Comparison of ENCODE assay signal across 1 cellular context in the genomic region with DNA sequence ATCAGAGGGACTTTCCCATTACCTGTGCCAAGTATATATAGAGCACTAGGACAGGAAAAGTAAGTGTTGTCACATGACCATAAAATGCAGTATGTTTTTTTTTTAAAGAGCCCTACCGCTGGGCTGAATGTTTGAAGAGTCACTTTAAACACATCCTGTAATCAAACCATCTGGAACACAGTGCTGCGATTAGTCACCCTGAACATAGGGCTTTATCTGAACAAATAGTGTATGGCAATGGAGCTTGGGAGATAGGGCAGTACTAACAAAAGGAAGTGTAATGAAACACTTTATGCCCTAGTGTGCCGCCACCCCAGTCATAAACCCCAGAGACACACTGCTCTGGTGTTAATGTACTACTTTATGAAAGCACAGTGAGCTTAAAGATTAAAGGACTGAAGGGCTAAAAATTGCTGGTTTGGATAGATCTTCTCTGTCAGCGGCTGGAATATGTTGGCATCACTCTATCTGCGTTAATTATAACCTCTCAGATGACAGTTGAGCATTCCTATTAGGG.
A peak's percentile ranks its signal among the peaks of the same experiment; 100 is the strongest.
TF ChIP-seq lines count a peak whose summit lies in the region.

No MANE protein-coding gene starts in this region.

TF ChIP-seq in HepG2, 621 proteins besides CTCF, POLR2A, EP300 and RAD21 (continued from another document and continues in another):
- TF ChIP-seq, protein P1, sequence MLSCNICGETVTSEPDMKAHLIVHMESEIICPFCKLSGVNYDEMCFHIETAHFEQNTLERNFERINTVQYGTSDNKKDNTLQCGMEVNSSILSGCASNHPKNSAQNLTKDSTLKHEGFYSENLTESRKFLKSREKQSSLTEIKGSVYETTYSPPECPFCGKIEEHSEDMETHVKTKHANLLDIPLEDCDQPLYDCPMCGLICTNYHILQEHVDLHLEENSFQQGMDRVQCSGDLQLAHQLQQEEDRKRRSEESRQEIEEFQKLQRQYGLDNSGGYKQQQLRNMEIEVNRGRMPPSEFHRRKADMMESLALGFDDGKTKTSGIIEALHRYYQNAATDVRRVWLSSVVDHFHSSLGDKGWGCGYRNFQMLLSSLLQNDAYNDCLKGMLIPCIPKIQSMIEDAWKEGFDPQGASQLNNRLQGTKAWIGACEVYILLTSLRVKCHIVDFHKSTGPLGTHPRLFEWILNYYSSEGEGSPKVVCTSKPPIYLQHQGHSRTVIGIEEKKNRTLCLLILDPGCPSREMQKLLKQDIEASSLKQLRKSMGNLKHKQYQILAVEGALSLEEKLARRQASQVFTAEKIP (CRISPR knock-in tag; IDR thresholded peaks at IDR 0.05; ENCODE audit: borderline replicate concordance): no peak
- TF ChIP-seq, protein P2, sequence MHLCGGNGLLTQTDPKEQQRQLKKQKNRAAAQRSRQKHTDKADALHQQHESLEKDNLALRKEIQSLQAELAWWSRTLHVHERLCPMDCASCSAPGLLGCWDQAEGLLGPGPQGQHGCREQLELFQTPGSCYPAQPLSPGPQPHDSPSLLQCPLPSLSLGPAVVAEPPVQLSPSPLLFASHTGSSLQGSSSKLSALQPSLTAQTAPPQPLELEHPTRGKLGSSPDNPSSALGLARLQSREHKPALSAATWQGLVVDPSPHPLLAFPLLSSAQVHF (CRISPR knock-in tag; IDR thresholded peaks at IDR 0.05): no peak
- TF ChIP-seq DNMT3B (CRISPR knock-in tag; conservative IDR thresholded peaks at IDR 0.05) (no peak; the same call in 1 of the 2 replicates), SOX13 (IDR thresholded peaks at IDR 0.05) (peak; percentile 83), SOX13 (CRISPR knock-in tag; conservative IDR thresholded peaks at IDR 0.05 in 1 of 2, IDR thresholded peaks at IDR 0.05 in 1 of 2) (peak in 1 of 2 experiments; percentile 88; a peak in 2 of 4 replicates), ZNF552 (CRISPR knock-in tag; IDR thresholded peaks at IDR 0.05; ENCODE audit: borderline replicate concordance) (no peak), SPEN (CRISPR knock-in tag; IDR thresholded peaks at IDR 0.05; ENCODE audit: low read depth) (no peak), ZNF451 (CRISPR knock-in tag; IDR thresholded peaks at IDR 0.05) (no peak), RFX3 (CRISPR knock-in tag; IDR thresholded peaks at IDR 0.05) (no peak), ZNF331 (CRISPR knock-in tag; IDR thresholded peaks at IDR 0.05) (peak; percentile 57; the same call in 1 of the 2 replicates), ZNF335 (CRISPR knock-in tag; IDR thresholded peaks at IDR 0.05) (no peak), SAFB2 (CRISPR knock-in tag; IDR thresholded peaks at IDR 0.05; ENCODE audit: borderline replicate concordance, low read depth) (no peak), ARNT2 (CRISPR knock-in tag; IDR thresholded peaks at IDR 0.05; ENCODE audit: low read depth) (0 out of 2 replicates have a peak, but pooled peaks have one; percentile 37), KDM3A (CRISPR knock-in tag; IDR thresholded peaks at IDR 0.05; ENCODE audit: low read depth) (no peak), ZNF572 (CRISPR knock-in tag; IDR thresholded peaks at IDR 0.05) (no peak), HNRNPH1 (optimal IDR thresholded peaks at IDR 0.05; ENCODE audit: low read depth, low read length) (no peak), PRMT3 (CRISPR knock-in tag; IDR thresholded peaks at IDR 0.05; ENCODE audit: borderline replicate concordance, low read depth) (no peak), JUNB (CRISPR knock-in tag; IDR thresholded peaks at IDR 0.05; ENCODE audit: borderline replicate concordance) (no peak; the same call in 1 of the 2 replicates), ZNF124 (CRISPR knock-in tag; IDR thresholded peaks at IDR 0.05) (no peak), ZMYM4 (CRISPR knock-in tag; IDR thresholded peaks at IDR 0.05) (0 out of 2 replicates have a peak, but pooled peaks have one; percentile 15), ZNF788 (CRISPR knock-in tag; IDR thresholded peaks at IDR 0.05; ENCODE audit: borderline replicate concordance) (no peak), ZNF782 (CRISPR knock-in tag; IDR thresholded peaks at IDR 0.05; ENCODE audit: borderline replicate concordance) (no peak), ZFP1 (CRISPR knock-in tag; IDR thresholded peaks at IDR 0.05) (no peak)
- TF ChIP-seq, protein P3, sequence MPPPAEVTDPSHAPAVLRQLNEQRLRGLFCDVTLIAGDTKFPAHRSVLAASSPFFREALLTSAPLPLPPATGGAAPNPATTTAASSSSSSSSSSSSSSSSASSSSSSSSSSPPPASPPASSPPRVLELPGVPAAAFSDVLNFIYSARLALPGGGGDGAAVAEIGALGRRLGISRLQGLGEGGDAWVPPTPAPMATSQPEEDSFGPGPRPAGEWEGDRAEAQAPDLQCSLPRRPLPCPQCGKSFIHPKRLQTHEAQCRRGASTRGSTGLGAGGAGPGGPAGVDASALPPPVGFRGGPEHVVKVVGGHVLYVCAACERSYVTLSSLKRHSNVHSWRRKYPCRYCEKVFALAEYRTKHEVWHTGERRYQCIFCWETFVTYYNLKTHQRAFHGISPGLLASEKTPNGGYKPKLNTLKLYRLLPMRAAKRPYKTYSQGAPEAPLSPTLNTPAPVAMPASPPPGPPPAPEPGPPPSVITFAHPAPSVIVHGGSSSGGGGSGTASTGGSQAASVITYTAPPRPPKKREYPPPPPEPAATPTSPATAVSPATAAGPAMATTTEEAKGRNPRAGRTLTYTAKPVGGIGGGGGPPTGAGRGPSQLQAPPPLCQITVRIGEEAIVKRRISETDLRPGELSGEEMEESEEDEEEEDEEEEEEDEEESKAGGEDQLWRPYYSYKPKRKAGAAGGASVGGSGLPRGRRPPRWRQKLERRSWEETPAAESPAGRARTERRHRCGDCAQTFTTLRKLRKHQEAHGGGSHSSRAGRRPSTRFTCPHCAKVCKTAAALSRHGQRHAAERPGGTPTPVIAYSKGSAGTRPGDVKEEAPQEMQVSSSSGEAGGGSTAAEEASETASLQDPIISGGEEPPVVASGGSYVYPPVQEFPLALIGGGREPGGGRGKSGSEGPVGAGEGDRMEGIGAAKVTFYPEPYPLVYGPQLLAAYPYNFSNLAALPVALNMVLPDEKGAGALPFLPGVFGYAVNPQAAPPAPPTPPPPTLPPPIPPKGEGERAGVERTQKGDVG (CRISPR knock-in tag; IDR thresholded peaks at IDR 0.05; ENCODE audit: borderline replicate concordance): no peak
- TF ChIP-seq, protein P4, sequence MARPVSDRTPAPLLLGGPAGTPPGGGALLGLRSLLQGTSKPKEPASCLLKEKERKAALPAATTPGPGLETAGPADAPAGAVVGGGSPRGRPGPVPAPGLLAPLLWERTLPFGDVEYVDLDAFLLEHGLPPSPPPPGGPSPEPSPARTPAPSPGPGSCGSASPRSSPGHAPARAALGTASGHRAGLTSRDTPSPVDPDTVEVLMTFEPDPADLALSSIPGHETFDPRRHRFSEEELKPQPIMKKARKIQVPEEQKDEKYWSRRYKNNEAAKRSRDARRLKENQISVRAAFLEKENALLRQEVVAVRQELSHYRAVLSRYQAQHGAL (CRISPR knock-in tag; IDR thresholded peaks at IDR 0.05; ENCODE audit: not compliant biosample characterization): no peak
- TF ChIP-seq, protein P5, sequence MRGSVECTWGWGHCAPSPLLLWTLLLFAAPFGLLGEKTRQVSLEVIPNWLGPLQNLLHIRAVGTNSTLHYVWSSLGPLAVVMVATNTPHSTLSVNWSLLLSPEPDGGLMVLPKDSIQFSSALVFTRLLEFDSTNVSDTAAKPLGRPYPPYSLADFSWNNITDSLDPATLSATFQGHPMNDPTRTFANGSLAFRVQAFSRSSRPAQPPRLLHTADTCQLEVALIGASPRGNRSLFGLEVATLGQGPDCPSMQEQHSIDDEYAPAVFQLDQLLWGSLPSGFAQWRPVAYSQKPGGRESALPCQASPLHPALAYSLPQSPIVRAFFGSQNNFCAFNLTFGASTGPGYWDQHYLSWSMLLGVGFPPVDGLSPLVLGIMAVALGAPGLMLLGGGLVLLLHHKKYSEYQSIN (CRISPR knock-in tag; IDR thresholded peaks at IDR 0.05; ENCODE audit: borderline replicate concordance): no peak
- TF ChIP-seq, protein P6, sequence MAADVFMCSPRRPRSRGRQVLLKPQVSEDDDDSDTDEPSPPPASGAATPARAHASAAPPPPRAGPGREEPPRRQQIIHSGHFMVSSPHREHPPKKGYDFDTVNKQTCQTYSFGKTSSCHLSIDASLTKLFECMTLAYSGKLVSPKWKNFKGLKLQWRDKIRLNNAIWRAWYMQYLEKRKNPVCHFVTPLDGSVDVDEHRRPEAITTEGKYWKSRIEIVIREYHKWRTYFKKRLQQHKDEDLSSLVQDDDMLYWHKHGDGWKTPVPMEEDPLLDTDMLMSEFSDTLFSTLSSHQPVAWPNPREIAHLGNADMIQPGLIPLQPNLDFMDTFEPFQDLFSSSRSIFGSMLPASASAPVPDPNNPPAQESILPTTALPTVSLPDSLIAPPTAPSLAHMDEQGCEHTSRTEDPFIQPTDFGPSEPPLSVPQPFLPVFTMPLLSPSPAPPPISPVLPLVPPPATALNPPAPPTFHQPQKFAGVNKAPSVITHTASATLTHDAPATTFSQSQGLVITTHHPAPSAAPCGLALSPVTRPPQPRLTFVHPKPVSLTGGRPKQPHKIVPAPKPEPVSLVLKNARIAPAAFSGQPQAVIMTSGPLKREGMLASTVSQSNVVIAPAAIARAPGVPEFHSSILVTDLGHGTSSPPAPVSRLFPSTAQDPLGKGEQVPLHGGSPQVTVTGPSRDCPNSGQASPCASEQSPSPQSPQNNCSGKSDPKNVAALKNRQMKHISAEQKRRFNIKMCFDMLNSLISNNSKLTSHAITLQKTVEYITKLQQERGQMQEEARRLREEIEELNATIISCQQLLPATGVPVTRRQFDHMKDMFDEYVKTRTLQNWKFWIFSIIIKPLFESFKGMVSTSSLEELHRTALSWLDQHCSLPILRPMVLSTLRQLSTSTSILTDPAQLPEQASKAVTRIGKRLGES (CRISPR knock-in tag; IDR thresholded peaks at IDR 0.05; ENCODE audit: borderline replicate concordance): no peak
- TF ChIP-seq, protein P7, sequence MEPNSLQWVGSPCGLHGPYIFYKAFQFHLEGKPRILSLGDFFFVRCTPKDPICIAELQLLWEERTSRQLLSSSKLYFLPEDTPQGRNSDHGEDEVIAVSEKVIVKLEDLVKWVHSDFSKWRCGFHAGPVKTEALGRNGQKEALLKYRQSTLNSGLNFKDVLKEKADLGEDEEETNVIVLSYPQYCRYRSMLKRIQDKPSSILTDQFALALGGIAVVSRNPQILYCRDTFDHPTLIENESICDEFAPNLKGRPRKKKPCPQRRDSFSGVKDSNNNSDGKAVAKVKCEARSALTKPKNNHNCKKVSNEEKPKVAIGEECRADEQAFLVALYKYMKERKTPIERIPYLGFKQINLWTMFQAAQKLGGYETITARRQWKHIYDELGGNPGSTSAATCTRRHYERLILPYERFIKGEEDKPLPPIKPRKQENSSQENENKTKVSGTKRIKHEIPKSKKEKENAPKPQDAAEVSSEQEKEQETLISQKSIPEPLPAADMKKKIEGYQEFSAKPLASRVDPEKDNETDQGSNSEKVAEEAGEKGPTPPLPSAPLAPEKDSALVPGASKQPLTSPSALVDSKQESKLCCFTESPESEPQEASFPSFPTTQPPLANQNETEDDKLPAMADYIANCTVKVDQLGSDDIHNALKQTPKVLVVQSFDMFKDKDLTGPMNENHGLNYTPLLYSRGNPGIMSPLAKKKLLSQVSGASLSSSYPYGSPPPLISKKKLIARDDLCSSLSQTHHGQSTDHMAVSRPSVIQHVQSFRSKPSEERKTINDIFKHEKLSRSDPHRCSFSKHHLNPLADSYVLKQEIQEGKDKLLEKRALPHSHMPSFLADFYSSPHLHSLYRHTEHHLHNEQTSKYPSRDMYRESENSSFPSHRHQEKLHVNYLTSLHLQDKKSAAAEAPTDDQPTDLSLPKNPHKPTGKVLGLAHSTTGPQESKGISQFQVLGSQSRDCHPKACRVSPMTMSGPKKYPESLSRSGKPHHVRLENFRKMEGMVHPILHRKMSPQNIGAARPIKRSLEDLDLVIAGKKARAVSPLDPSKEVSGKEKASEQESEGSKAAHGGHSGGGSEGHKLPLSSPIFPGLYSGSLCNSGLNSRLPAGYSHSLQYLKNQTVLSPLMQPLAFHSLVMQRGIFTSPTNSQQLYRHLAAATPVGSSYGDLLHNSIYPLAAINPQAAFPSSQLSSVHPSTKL (CRISPR knock-in tag; IDR thresholded peaks at IDR 0.05): peak; percentile 87
- TF ChIP-seq, protein P8, sequence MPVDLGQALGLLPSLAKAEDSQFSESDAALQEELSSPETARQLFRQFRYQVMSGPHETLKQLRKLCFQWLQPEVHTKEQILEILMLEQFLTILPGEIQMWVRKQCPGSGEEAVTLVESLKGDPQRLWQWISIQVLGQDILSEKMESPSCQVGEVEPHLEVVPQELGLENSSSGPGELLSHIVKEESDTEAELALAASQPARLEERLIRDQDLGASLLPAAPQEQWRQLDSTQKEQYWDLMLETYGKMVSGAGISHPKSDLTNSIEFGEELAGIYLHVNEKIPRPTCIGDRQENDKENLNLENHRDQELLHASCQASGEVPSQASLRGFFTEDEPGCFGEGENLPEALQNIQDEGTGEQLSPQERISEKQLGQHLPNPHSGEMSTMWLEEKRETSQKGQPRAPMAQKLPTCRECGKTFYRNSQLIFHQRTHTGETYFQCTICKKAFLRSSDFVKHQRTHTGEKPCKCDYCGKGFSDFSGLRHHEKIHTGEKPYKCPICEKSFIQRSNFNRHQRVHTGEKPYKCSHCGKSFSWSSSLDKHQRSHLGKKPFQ (CRISPR knock-in tag; IDR thresholded peaks at IDR 0.05; ENCODE audit: insufficient replicate concordance): no peak
- TF ChIP-seq, protein P9, sequence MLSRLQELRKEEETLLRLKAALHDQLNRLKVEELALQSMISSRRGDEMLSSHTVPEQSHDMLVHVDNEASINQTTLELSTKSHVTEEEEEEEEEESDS (CRISPR knock-in tag; IDR thresholded peaks at IDR 0.05; ENCODE audit: borderline replicate concordance): no peak
- TF ChIP-seq, protein P10, sequence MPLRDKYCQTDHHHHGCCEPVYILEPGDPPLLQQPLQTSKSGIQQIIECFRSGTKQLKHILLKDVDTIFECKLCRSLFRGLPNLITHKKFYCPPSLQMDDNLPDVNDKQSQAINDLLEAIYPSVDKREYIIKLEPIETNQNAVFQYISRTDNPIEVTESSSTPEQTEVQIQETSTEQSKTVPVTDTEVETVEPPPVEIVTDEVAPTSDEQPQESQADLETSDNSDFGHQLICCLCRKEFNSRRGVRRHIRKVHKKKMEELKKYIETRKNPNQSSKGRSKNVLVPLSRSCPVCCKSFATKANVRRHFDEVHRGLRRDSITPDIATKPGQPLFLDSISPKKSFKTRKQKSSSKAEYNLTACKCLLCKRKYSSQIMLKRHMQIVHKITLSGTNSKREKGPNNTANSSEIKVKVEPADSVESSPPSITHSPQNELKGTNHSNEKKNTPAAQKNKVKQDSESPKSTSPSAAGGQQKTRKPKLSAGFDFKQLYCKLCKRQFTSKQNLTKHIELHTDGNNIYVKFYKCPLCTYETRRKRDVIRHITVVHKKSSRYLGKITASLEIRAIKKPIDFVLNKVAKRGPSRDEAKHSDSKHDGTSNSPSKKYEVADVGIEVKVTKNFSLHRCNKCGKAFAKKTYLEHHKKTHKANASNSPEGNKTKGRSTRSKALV (CRISPR knock-in tag; IDR thresholded peaks at IDR 0.05): no peak
- TF ChIP-seq, protein P11, sequence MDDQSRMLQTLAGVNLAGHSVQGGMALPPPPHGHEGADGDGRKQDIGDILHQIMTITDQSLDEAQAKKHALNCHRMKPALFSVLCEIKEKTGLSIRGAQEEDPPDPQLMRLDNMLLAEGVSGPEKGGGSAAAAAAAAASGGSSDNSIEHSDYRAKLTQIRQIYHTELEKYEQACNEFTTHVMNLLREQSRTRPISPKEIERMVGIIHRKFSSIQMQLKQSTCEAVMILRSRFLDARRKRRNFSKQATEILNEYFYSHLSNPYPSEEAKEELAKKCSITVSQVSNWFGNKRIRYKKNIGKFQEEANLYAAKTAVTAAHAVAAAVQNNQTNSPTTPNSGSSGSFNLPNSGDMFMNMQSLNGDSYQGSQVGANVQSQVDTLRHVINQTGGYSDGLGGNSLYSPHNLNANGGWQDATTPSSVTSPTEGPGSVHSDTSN (CRISPR knock-in tag; IDR thresholded peaks at IDR 0.05; ENCODE audit: borderline replicate concordance): no peak
- TF ChIP-seq, protein P12, sequence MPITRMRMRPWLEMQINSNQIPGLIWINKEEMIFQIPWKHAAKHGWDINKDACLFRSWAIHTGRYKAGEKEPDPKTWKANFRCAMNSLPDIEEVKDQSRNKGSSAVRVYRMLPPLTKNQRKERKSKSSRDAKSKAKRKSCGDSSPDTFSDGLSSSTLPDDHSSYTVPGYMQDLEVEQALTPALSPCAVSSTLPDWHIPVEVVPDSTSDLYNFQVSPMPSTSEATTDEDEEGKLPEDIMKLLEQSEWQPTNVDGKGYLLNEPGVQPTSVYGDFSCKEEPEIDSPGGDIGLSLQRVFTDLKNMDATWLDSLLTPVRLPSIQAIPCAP (CRISPR knock-in tag; IDR thresholded peaks at IDR 0.05; ENCODE audit: low read depth): no peak
